8 cellular contexts compared by ENCODE assay signal in genomic region chr14:73851567-73852382, GRCh38. TPM values are rescaled to one million over a fixed set of nuclear protein-coding genes. Genes with fewer than 3 reads are reported as not detected.
DNase-seq lines count a peak whose midpoint lies in the region; ATAC-seq and TF ChIP-seq lines count a peak whose summit lies in the region.

Gene PTGR2 (plus strand): TSS chr14:73851831. CDS start chr14:73858863, 7,032 bp downstream.

- ATAC-seq in HG03439 (IDR thresholded peaks at IDR 0.05; ENCODE audit: unreplicated experiment): peak; percentile 92
- ATAC-seq in activated CD4-positive, alpha-beta T cell treated with anti-CD3 and anti-CD28 coated beads for 36 hours: peak; percentile 94

- H3K4me3 Mint-ChIP-seq in activated CD4-positive, alpha-beta T cell treated with anti-CD3 and anti-CD28 coated beads for 36 hours: peak within 1 kb of the TSS; percentile 98

- CTCF ChIA-PET in activated CD4-positive, alpha-beta T cell treated with anti-CD3 and anti-CD28 coated beads for 36 hours (lab: Charles Lee): interaction anchor here (0.7 to 2.5 kb wide), 14 partner anchors 19 to 123 kb away, joined by 3 to 12 read pairs (median 4); partner anchors contain the start of genes COQ6, FAM161B and ZNF410

- no peaks in the 10 kb centered on the region for H3K9me3 Mint-ChIP-seq in activated CD4-positive, alpha-beta T cell treated with anti-CD3 and anti-CD28 coated beads for 36 hours (ENCODE audit: low read depth)

- TF ChIP-seq CTCF in AG10803 (conservative IDR thresholded peaks at IDR 0.05; ENCODE audit: low read length) (peak; percentile 20), choroid plexus epithelial cell (conservative IDR thresholded peaks at IDR 0.05; ENCODE audit: low read depth, low read length) (peak; percentile 19)

- H3K4me3 ChIP-seq in AG10803 (ENCODE audit: low read length) (peak within 1 kb of the TSS; percentile 78), choroid plexus epithelial cell (ENCODE audit: low read depth, low read length) (peak within 1 kb of the TSS; percentile 71)

- peaks cover 24% of the 10 kb centered on the region for H3K4me1 Mint-ChIP-seq in activated CD4-positive, alpha-beta T cell treated with anti-CD3 and anti-CD28 coated beads for 36 hours

- peak within 1 kb of the TSS; percentile 100 for H3K27ac Mint-ChIP-seq in activated CD4-positive, alpha-beta T cell treated with anti-CD3 and anti-CD28 coated beads for 36 hours

- peak; percentile 86 for TF ChIP-seq POLR2A in GM19099 (IDR thresholded peaks at IDR 0.05; ENCODE audit: extremely low read depth, insufficient read length, low read depth)

- peak; percentile 97 for DNase-seq in AG10803 (ENCODE audit: low read depth)
- peak; percentile 89 for DNase-seq in NCI-H510A treated with DMSO at 0.1 percent for 48 hours (lab: John Stamatoyannopoulos, UW)
- peak; percentile 94 for DNase-seq in activated CD4-positive, alpha-beta T cell treated with anti-CD3 and anti-CD28 coated beads for 36 hours
- DNase-seq in choroid plexus epithelial cell (ENCODE audit: low read depth): peak; percentile 97
- peak; percentile 93 for DNase-seq in kidney glomerular epithelial cell (lab: John Stamatoyannopoulos, UW)
- DNase-seq in stimulated activated CD4-positive, alpha-beta T cell treated with anti-CD3 and anti-CD28 coated beads, Interleukin-15, amount 100 ng/mL, for 48 hours (ENCODE audit: low read depth in 2 of 2): peak; percentile 86

- H3K27me3 Mint-ChIP-seq in activated CD4-positive, alpha-beta T cell treated with anti-CD3 and anti-CD28 coated beads for 36 hours: no peaks in the 10 kb centered on the region

- peaks cover 7% of the 10 kb centered on the region for H3K36me3 Mint-ChIP-seq in activated CD4-positive, alpha-beta T cell treated with anti-CD3 and anti-CD28 coated beads for 36 hours (ENCODE audit: low read depth)

- POLR2A ChIA-PET in activated CD4-positive, alpha-beta T cell treated with anti-CD3 and anti-CD28 coated beads for 36 hours (lab: Charles Lee): interaction anchor here (0.6 to 2.0 kb wide), 12 partner anchors 30 to 1029 kb away, joined by 3 to 10 read pairs (median 3); partner anchors contain the start of genes FAM161B and ZNF410

- intact Hi-C loops in activated CD4-positive, alpha-beta T cell treated with anti-CD3 and anti-CD28 coated beads for 36 hours (cut with DNase I, micrococcal nuclease): loop anchor here (1.0 to 2.0 kb wide), 7 partner anchors 21 to 641 kb away; partner anchors contain the start of genes ALDH6A1 (in 2 of the 2), LIN52 (in 2 of the 2), ZNF410 (in 2 of the 2) and COQ6 (in 1 of the 2)

RNA-seq across cellular contexts. Expression of gene PTGR2, which starts in this region (rescaled TPM):
- total RNA-seq in activated CD4-positive, alpha-beta T cell treated with anti-CD3 and anti-CD28 coated beads for 36 hours: 10 to 100 TPM; 12.6 to 14.3 TPM

Comparison
In these comparisons a context has a peak if more than half of its experiments do, and no peak if none do; other contexts are left out.
1. Peak in every context shown above with its lines: DNase-seq, ATAC-seq and H3K4me3 ChIP-seq.